1 cellular context compared by ENCODE assay signal in genomic region chr1:77219166-77219887, GRCh38.
TF ChIP-seq lines count a peak whose summit lies in the region.

Gene PIGK (minus strand): TSS chr1:77219430. CDS start chr1:77219402, 28 bp downstream.

TF ChIP-seq in GM12878, 131 proteins besides CTCF, POLR2A, EP300 and RAD21 (continued from another document):
- TF ChIP-seq ZBTB40 (IDR thresholded peaks at IDR 0.05; ENCODE audit: borderline replicate concordance) = no peak
